In genomic region chr10:1746796-1747195, GRCh38 we compare ENCODE assay signal across 25 cellular contexts. TPM values are rescaled to one million over a fixed set of nuclear protein-coding genes. Genes with fewer than 3 reads are reported as not detected.
DNase-seq lines count a peak whose midpoint lies in the region; ATAC-seq, FAIRE-seq and TF ChIP-seq lines count a peak whose summit lies in the region.
"Had no signal": no experiment of that assay in that cellular context is flagged by ENCODE, and none has a peak within 500 bp of the region (broad histone marks: within the 10 kb centered on the region; RNA-seq: fewer than 3 reads in every experiment).

No MANE protein-coding gene starts in this region.

- TF ChIP-seq CTCF in IMR-90 (conservative IDR thresholded peaks at IDR 0.05; ENCODE audit: low read depth, low read length) (no peak), heart left ventricle (IDR thresholded peaks at IDR 0.05) (no peak), osteoblast (IDR thresholded peaks at IDR 0.05; ENCODE audit: extremely low read depth, low read depth, low read length) (no peak)

- peak; percentile 71 for FAIRE-seq in GM12891 (lab: Jason Lieb, UNC)
- FAIRE-seq: GM12892, GM18507 had no signal

- H2BK20ac ChIP-seq in IMR-90 (ENCODE audit: low read depth, low read length) = no peak overlapping the region

- DNase-seq in GM12891 (ENCODE audit: insufficient read length, low spot score) (no peak), IMR-90 (no peak), dermis blood vessel endothelial cell (peak; percentile 1), neuronal stem cell (ENCODE audit: low spot score) (no peak), sciatic nerve (ENCODE audit: low spot score) (no peak), heart left ventricle (no peak), osteoblast (ENCODE audit: insufficient read length, low spot score, missing footprints) (no peak)
- DNase-seq: ACHN; BE2C; C1 segment of cervical spinal cord; CD4-positive, CD25-positive, alpha-beta regulatory T cell; CD8-positive, alpha-beta memory T cell; COR-L47; DMS 273 treated with DMSO at 0.1 percent for 48 hours; DMS53; DND-41; EL; HFFc6 had no signal

- CTCF ChIA-PET in IMR-90 (lab: Yijun Ruan, JAX) = no interaction called here

- no peak overlapping the region for H3K4ac ChIP-seq in IMR-90 (ENCODE audit: low read depth, low read length)
- H3K4ac ChIP-seq in neuronal stem cell (ENCODE audit: low read length) = no peak overlapping the region

- H3K27ac ChIP-seq in IMR-90 (ENCODE audit: insufficient read depth, low read length) (no peak overlapping the region), neuronal stem cell (replicated peaks; ENCODE audit: low read length) (no peak overlapping the region), heart left ventricle (no peak overlapping the region), osteoblast (ENCODE audit: low read depth, low read length) (no peak overlapping the region)
- H3K27ac ChIP-seq: HL-60, KMS-11 had no signal

- no peak overlapping the region for H2BK15ac ChIP-seq in IMR-90 (ENCODE audit: low read depth, low read length)
- no peak overlapping the region for H2BK15ac ChIP-seq in neuronal stem cell (ENCODE audit: low read length)

- H2AFZ ChIP-seq in IMR-90 (replicated peaks; ENCODE audit: low read length, poor library complexity) (peak overlapping the region; percentile 43), neuronal stem cell (ENCODE audit: low read length) (no peak overlapping the region), osteoblast (ENCODE audit: low read length) (no peak overlapping the region)

- H4K20me1 ChIP-seq in IMR-90 (ENCODE audit: insufficient read depth, low read length) = no peaks in the 10 kb centered on the region
- no peaks in the 10 kb centered on the region for H4K20me1 ChIP-seq in osteoblast (ENCODE audit: insufficient read depth, low read length)

- H3K18ac ChIP-seq in IMR-90 (ENCODE audit: low read depth, low read length) (no peak overlapping the region), neuronal stem cell (ENCODE audit: low read length) (no peak overlapping the region)

- H3K9me1 ChIP-seq in IMR-90 (ENCODE audit: insufficient read depth, low read length) = no peaks in the 10 kb centered on the region

- POLR2A ChIA-PET in IMR-90 (lab: Charles Lee; ENCODE audit: unreplicated experiment) = no interaction called here

- no peak overlapping the region for H2BK12ac ChIP-seq in neuronal stem cell (ENCODE audit: low read length)

- H4K91ac ChIP-seq in IMR-90 (ENCODE audit: insufficient read depth, low read depth, low read length) (no peak overlapping the region), neuronal stem cell (ENCODE audit: low read depth, low read length, poor library complexity) (no peak overlapping the region)

- no peak overlapping the region for H4K5ac ChIP-seq in IMR-90 (ENCODE audit: low read depth, low read length)

- WGBS in IMR-90 (ENCODE audit: extremely low coverage in 2 of 2, insufficient read length in 1 of 2), 2 experiments = 88% methylated on average over 17 of the region's 25 CpGs; no CpG with 5 or more reads in 1 of the 2 experiments
- WGBS in neuronal stem cell (ENCODE audit: extremely low coverage in 2 of 2, insufficient read length in 2 of 2, insufficient replicate concordance in 1 of 2), 2 donors = no CpG with 5 or more reads among the region's 25 CpGs
- WGBS in heart left ventricle, 4 donors = 95 to 96% (median 96%) methylated on average over 25 of the region's 25 CpGs

- H3K9ac ChIP-seq in IMR-90 (ENCODE audit: low read depth, low read length) (no peak overlapping the region), neuronal stem cell (ENCODE audit: low read depth, low read length, poor library complexity) (peak overlapping the region; percentile 64)
- H3K9ac ChIP-seq: KMS-11 had no signal

- H3K36me3 ChIP-seq in IMR-90 (ENCODE audit: control insufficient read depth, insufficient read depth, low read length) (no peaks in the 10 kb centered on the region), neuronal stem cell (replicated peaks in 1 of 2; ENCODE audit: control insufficient read depth in 2 of 2, insufficient read depth in 2 of 2, low read length in 2 of 2) (no peaks in the 10 kb centered on the region), heart left ventricle (no peaks in the 10 kb centered on the region), osteoblast (ENCODE audit: insufficient read depth, low read length) (no peaks in the 10 kb centered on the region)
- H3K36me3 ChIP-seq: BE2C had no signal

- BruUV-seq in IMR-90 (replicated peaks; lab: Mats Ljungman, UMichigan) = no TSS peak

- in situ Hi-C loops in IMR-90 (cut with MboI; ENCODE audit: low sequenced_read_pairs) = no loop called here

- intact Hi-C loops in IMR-90 (cut with micrococcal nuclease) (no loop called here), sciatic nerve (cut with DNase I) (no loop called here), heart left ventricle (cut with DNase I) (no loop called here)

- no peak for TF ChIP-seq POLR2A in GM12891 (IDR thresholded peaks at IDR 0.05; ENCODE audit: low read depth, low read length)
- no peak for TF ChIP-seq POLR2A in IMR-90 (IDR thresholded peaks at IDR 0.05; ENCODE audit: low read depth, low read length)
- no peak for TF ChIP-seq POLR2A in heart left ventricle (IDR thresholded peaks at IDR 0.05)

- H4K8ac ChIP-seq in IMR-90 (ENCODE audit: low read depth in 2 of 2, low read length in 2 of 2) (no peak overlapping the region), neuronal stem cell (ENCODE audit: low read depth, low read length) (no peak overlapping the region)

- H3K9me3 ChIP-seq in IMR-90 (ENCODE audit: control insufficient read depth, insufficient read depth, low read length) (peaks cover 34% of the 10 kb centered on the region), neuronal stem cell (replicated peaks in 1 of 2; ENCODE audit: control insufficient read depth in 2 of 2, insufficient read depth in 1 of 2, low read depth in 1 of 2, low read length in 2 of 2) (peaks cover 0 to 4% of the 10 kb centered on the region in 2 donors), heart left ventricle (peaks cover 0 to 33% (median 14%) of the 10 kb centered on the region in 12 donors), osteoblast (ENCODE audit: low read depth, low read length) (peaks cover 3% of the 10 kb centered on the region)
- H3K9me3 ChIP-seq: BE2C had no signal

- H2BK120ac ChIP-seq in IMR-90 (ENCODE audit: low read depth, low read length) = no peak overlapping the region
- H2BK120ac ChIP-seq in neuronal stem cell (ENCODE audit: low read depth, low read length) = no peak overlapping the region

- H2AK9ac ChIP-seq in IMR-90 (replicated peaks; ENCODE audit: low read depth, low read length, poor library complexity) = no peak overlapping the region

- H3K14ac ChIP-seq in IMR-90 (replicated peaks; ENCODE audit: low read depth, low read length) = no peak overlapping the region
- H3K14ac ChIP-seq in neuronal stem cell (ENCODE audit: low read length) = no peak overlapping the region

- no peaks in the 10 kb centered on the region for H3K79me1 ChIP-seq in IMR-90 (ENCODE audit: low read depth in 1 of 2, low read length in 2 of 2)
- no peaks in the 10 kb centered on the region for H3K79me1 ChIP-seq in neuronal stem cell (ENCODE audit: low read depth, low read length)

- H3K56ac ChIP-seq in IMR-90 (ENCODE audit: extremely low read depth, insufficient read depth, low read length) = no peak overlapping the region

- TF ChIP-seq RAD21 in IMR-90 (IDR thresholded peaks at IDR 0.05; ENCODE audit: low read length) = no peak

- no peak overlapping the region for H2AK5ac ChIP-seq in IMR-90 (ENCODE audit: low read depth, low read length)
- no peak overlapping the region for H2AK5ac ChIP-seq in neuronal stem cell (ENCODE audit: low read depth, low read length)

- H3K27me3 ChIP-seq in IMR-90 (ENCODE audit: control insufficient read depth, insufficient read depth, low read length) = no peaks in the 10 kb centered on the region
- H3K27me3 ChIP-seq in neuronal stem cell (ENCODE audit: control insufficient read depth in 3 of 3, insufficient read depth in 3 of 3, low read depth in 1 of 3, low read length in 3 of 3) = peaks cover 0 to 3% (median 0%) of the 10 kb centered on the region in 3 experiments
- peaks cover 0 to 20% (median 4%) of the 10 kb centered on the region in 9 donors for H3K27me3 ChIP-seq in heart left ventricle
- H3K27me3 ChIP-seq in osteoblast (ENCODE audit: insufficient read depth, low read length) = no peaks in the 10 kb centered on the region
- H3K27me3 ChIP-seq: BE2C had no signal

- no peaks in the 10 kb centered on the region for H3K79me2 ChIP-seq in osteoblast (ENCODE audit: insufficient read depth, low read length)

- H2BK5ac ChIP-seq in IMR-90 (ENCODE audit: low read depth, low read length, poor library complexity, severe bottlenecking) = no peak overlapping the region
- H2BK5ac ChIP-seq in neuronal stem cell (ENCODE audit: low read length) = no peak overlapping the region

- ATAC-seq in IMR-90 (ENCODE audit: low read depth) (no peak), sciatic nerve (no peak), heart left ventricle (no peak)
- ATAC-seq: HCT116 had no signal

- H3K4me3 ChIP-seq in IMR-90 (ENCODE audit: insufficient read depth, low read depth, low read length) = no peak overlapping the region
- H3K4me3 ChIP-seq in neuronal stem cell (ENCODE audit: low read length in 2 of 2) = peak overlapping the region in 1 of 2 donors; percentile 51
- H3K4me3 ChIP-seq in heart left ventricle = no peak overlapping the region
- H3K4me3 ChIP-seq in osteoblast (ENCODE audit: insufficient read depth, low read length) = no peak overlapping the region

- H3K23ac ChIP-seq in IMR-90 (ENCODE audit: low read depth, low read length) (no peak overlapping the region), neuronal stem cell (ENCODE audit: low read depth, low read length, poor library complexity) (peak overlapping the region; percentile 12)

- H3K4me1 ChIP-seq in IMR-90 (ENCODE audit: control insufficient read depth, insufficient read depth, low read length) = no peaks in the 10 kb centered on the region
- H3K4me1 ChIP-seq in neuronal stem cell (ENCODE audit: control insufficient read depth in 2 of 2, insufficient read depth in 1 of 2, low read depth in 1 of 2, low read length in 2 of 2) = no peaks in the 10 kb centered on the region
- H3K4me1 ChIP-seq in heart left ventricle = no peaks in the 10 kb centered on the region
- no peaks in the 10 kb centered on the region for H3K4me1 ChIP-seq in osteoblast (ENCODE audit: insufficient read depth, low read length)
- H3K4me1 ChIP-seq: BE2C had no signal

- dilution Hi-C loops in IMR-90 (cut with HindIII; ENCODE audit: low sequenced_read_pairs, unreplicated experiment) = no loop called here

- H3K4me2 ChIP-seq in IMR-90 (ENCODE audit: low read depth, low read length) (no peak overlapping the region), neuronal stem cell (ENCODE audit: insufficient read depth, low read length, poor library complexity, severe bottlenecking) (no peak overlapping the region), osteoblast (ENCODE audit: insufficient read depth, low read length) (no peak overlapping the region)
- H3K4me2 ChIP-seq: KMS-11 had no signal

RNA-seq across cellular contexts. Expression of gene ADARB2, which starts 9.5 kb away (rescaled TPM):
- polyA plus RNA-seq in GM12891 (2012; ENCODE audit: low read depth, missing spikeins) = 1.3 TPM
- total RNA-seq in IMR-90 (2012; rRNA removed) = not detected in 2 replicates
- polyA plus RNA-seq in IMR-90 (2012; rRNA removed) = not detected in 2 replicates
- not detected in 2 replicates for polyA plus RNA-seq in IMR-90 (2012; cell fraction: cytosol; rRNA removed)
- not detected in 2 replicates for polyA plus RNA-seq in IMR-90 (2012; cell fraction: nucleus; rRNA removed; ENCODE audit: low replicate concordance)
- not detected in 2 replicates for total RNA-seq in dermis blood vessel endothelial cell
- polyA plus RNA-seq in neuronal stem cell (2013, experiment 1 of 2) = 0.38 TPM
- 0.26 TPM for polyA plus RNA-seq in neuronal stem cell (2013, experiment 2 of 2)
- total RNA-seq in sciatic nerve = 1.9 TPM
- 1 to 10 TPM in 1 of 9 donors, under 1 TPM in 4, not detected in 4; 0.07 to 1.2 (median 0.33) TPM for total RNA-seq in heart left ventricle
- under 1 TPM; 0.27 to 0.28 TPM for polyA plus RNA-seq in heart left ventricle
- not detected in 2 replicates for total RNA-seq in osteoblast
- total RNA-seq: CD8-positive, alpha-beta memory T cell; G401; HFFc6; HT1080 had no signal
- polyA plus RNA-seq: CD8-positive, alpha-beta memory T cell had no signal
